In genomic region chr12:31722580-31722979, GRCh38 we compare ENCODE assay signal across 19 cellular contexts. TPM values are rescaled to one million over a fixed set of nuclear protein-coding genes. Genes with fewer than 3 reads are reported as not detected.
DNase-seq lines count a peak whose midpoint lies in the region; ATAC-seq and TF ChIP-seq lines count a peak whose summit lies in the region.
"Had no signal": no experiment of that assay in that cellular context is flagged by ENCODE, and none has a peak within 500 bp of the region (broad histone marks: within the 10 kb centered on the region; RNA-seq: fewer than 3 reads in every experiment).

No MANE protein-coding gene starts in this region.

- DNase-seq in CD8-positive, alpha-beta memory T cell: no peak
- DNase-seq in Peyer's patch (no peak), endothelial cell (ENCODE audit: low spot score) (no peak), MV-4-11 (lab: John Stamatoyannopoulos, UW) (no peak), occipital lobe (lab: John Stamatoyannopoulos, UW) (no peak), testis (no peak)
- DNase-seq in stimulated activated effector memory CD8-positive, alpha-beta T cell treated with anti-CD3 and anti-CD28 coated beads, Interleukin-12 subunit alpha, Interleukin-12 subunit beta, amount 100 ng/mL, for 72 hours (ENCODE audit: low spot score in 2 of 2): no peak
- DNase-seq: activated CD4-positive, alpha-beta T cell treated with anti-CD3 and anti-CD28 coated beads for 4 hours; amygdala; Calu3; EL; NCI-H2107; NCI-H524; ovary; right cardiac atrium; SHP77 had no signal

- H3K27me3 Mint-ChIP-seq in CD8-positive, alpha-beta memory T cell: peaks cover 0 to 2% of the 10 kb centered on the region in 2 donors
- peaks cover 2% of the 10 kb centered on the region for H3K27me3 Mint-ChIP-seq in endothelial cell (ENCODE audit: unreplicated experiment)
- H3K27me3 Mint-ChIP-seq: type B pancreatic cell had no signal

- CTCF ChIA-PET in CD8-positive, alpha-beta memory T cell (lab: Charles Lee): interaction anchor here (0.6 to 1.7 kb wide), 4 partner anchors 10 to 236 kb away, joined by 3 to 5 read pairs (median 3); no protein-coding TSS in a partner anchor

- POLR2A ChIA-PET in CD8-positive, alpha-beta memory T cell (lab: Charles Lee): interaction anchor here (0.6 to 1.7 kb wide), 6 partner anchors 20 to 278 kb away, joined by 3 to 6 read pairs (median 3); partner anchors contain the start of gene RESF1

- H3K4me3 Mint-ChIP-seq in CD8-positive, alpha-beta memory T cell: peak overlapping the region; percentile 19 to 86 (median 77)
- H3K4me3 Mint-ChIP-seq in endothelial cell (ENCODE audit: unreplicated experiment): peak overlapping the region; percentile 21
- H3K4me3 Mint-ChIP-seq in stimulated activated effector memory CD8-positive, alpha-beta T cell treated with anti-CD3 and anti-CD28 coated beads, Interleukin-12 subunit alpha, Interleukin-12 subunit beta, amount 100 ng/mL, for 72 hours: peak overlapping the region; percentile 51
- H3K4me3 Mint-ChIP-seq: type B pancreatic cell had no signal

- no peak for ATAC-seq in stimulated activated effector memory CD8-positive, alpha-beta T cell treated with anti-CD3 and anti-CD28 coated beads, Interleukin-12 subunit alpha, Interleukin-12 subunit beta, amount 100 ng/mL, for 72 hours
- ATAC-seq: HCT116 had no signal

- no peaks in the 10 kb centered on the region for H3K36me3 ChIP-seq in CD8-positive, alpha-beta memory T cell (ENCODE audit: insufficient read depth, low read length)
- peaks cover 0 to 3% (median 0%) of the 10 kb centered on the region in 3 donors for H3K36me3 ChIP-seq in Peyer's patch
- no peaks in the 10 kb centered on the region for H3K36me3 ChIP-seq in testis (ENCODE audit: low read depth, missing control alignments)
- H3K36me3 ChIP-seq: ovary had no signal

- peak overlapping the region; percentile 3 for H3K4me3 ChIP-seq in CD8-positive, alpha-beta memory T cell (ENCODE audit: low read length)
- no peak overlapping the region for H3K4me3 ChIP-seq in Peyer's patch
- H3K4me3 ChIP-seq in testis: no peak overlapping the region
- H3K4me3 ChIP-seq: lung, ovary had no signal

- H3K9me3 Mint-ChIP-seq in CD8-positive, alpha-beta memory T cell: no peaks in the 10 kb centered on the region
- H3K9me3 Mint-ChIP-seq in endothelial cell (ENCODE audit: unreplicated experiment): no peaks in the 10 kb centered on the region
- no peaks in the 10 kb centered on the region for H3K9me3 Mint-ChIP-seq in stimulated activated effector memory CD8-positive, alpha-beta T cell treated with anti-CD3 and anti-CD28 coated beads, Interleukin-12 subunit alpha, Interleukin-12 subunit beta, amount 100 ng/mL, for 72 hours

- H3K27ac ChIP-seq in CD8-positive, alpha-beta memory T cell (ENCODE audit: low read depth, low read length): peak overlapping the region; percentile 0
- H3K27ac ChIP-seq in Peyer's patch: peak overlapping the region in 3 of 4 donors; percentile 1 to 58 (median 46)
- no peak overlapping the region for H3K27ac ChIP-seq in testis
- H3K27ac ChIP-seq: ovary had no signal

- H3K27me3 ChIP-seq in CD8-positive, alpha-beta memory T cell (ENCODE audit: insufficient read depth, low read length, poor library complexity, severe bottlenecking): no peaks in the 10 kb centered on the region
- H3K27me3 ChIP-seq in Peyer's patch: no peaks in the 10 kb centered on the region
- H3K27me3 ChIP-seq in testis: no peaks in the 10 kb centered on the region
- H3K27me3 ChIP-seq: ovary had no signal

- H3K4me1 ChIP-seq in CD8-positive, alpha-beta memory T cell (ENCODE audit: insufficient read depth, low read length): peaks cover 44% of the 10 kb centered on the region
- peaks cover 0 to 6% (median 1%) of the 10 kb centered on the region in 4 donors for H3K4me1 ChIP-seq in Peyer's patch
- H3K4me1 ChIP-seq in testis: peaks cover 3% of the 10 kb centered on the region

- WGBS in testis, 2 donors: 91 to 100% methylated on average over 2 of the region's 2 CpGs

- peaks cover 59 to 88% (median 79%) of the 10 kb centered on the region in 3 donors for H3K4me1 Mint-ChIP-seq in CD8-positive, alpha-beta memory T cell
- H3K4me1 Mint-ChIP-seq in endothelial cell (ENCODE audit: unreplicated experiment): peaks cover 6% of the 10 kb centered on the region
- peaks cover 42% of the 10 kb centered on the region for H3K4me1 Mint-ChIP-seq in stimulated activated effector memory CD8-positive, alpha-beta T cell treated with anti-CD3 and anti-CD28 coated beads, Interleukin-12 subunit alpha, Interleukin-12 subunit beta, amount 100 ng/mL, for 72 hours

- intact Hi-C loops in testis (cut with DNase I; ENCODE audit: low total_unique reads): no loop called here

- no peaks in the 10 kb centered on the region for H3K9me3 ChIP-seq in CD8-positive, alpha-beta memory T cell (ENCODE audit: low read length)
- H3K9me3 ChIP-seq in Peyer's patch (no peaks in the 10 kb centered on the region), testis (no peaks in the 10 kb centered on the region)

- H3K36me3 Mint-ChIP-seq in CD8-positive, alpha-beta memory T cell: peaks cover 14 to 20% (median 16%) of the 10 kb centered on the region in 3 donors
- peaks cover 16% of the 10 kb centered on the region for H3K36me3 Mint-ChIP-seq in endothelial cell (ENCODE audit: low read depth, unreplicated experiment)
- peaks cover 7% of the 10 kb centered on the region for H3K36me3 Mint-ChIP-seq in stimulated activated effector memory CD8-positive, alpha-beta T cell treated with anti-CD3 and anti-CD28 coated beads, Interleukin-12 subunit alpha, Interleukin-12 subunit beta, amount 100 ng/mL, for 72 hours

- TF ChIP-seq POLR2A in Peyer's patch (IDR thresholded peaks at IDR 0.05) (no peak), testis (IDR thresholded peaks at IDR 0.05) (no peak)

- peak overlapping the region; percentile 87 to 97 (median 92) for H3K27ac Mint-ChIP-seq in CD8-positive, alpha-beta memory T cell
- H3K27ac Mint-ChIP-seq in endothelial cell (ENCODE audit: unreplicated experiment): no peak overlapping the region
- no peak overlapping the region for H3K27ac Mint-ChIP-seq in stimulated activated effector memory CD8-positive, alpha-beta T cell treated with anti-CD3 and anti-CD28 coated beads, Interleukin-12 subunit alpha, Interleukin-12 subunit beta, amount 100 ng/mL, for 72 hours
- H3K27ac Mint-ChIP-seq: type B pancreatic cell had no signal

- TF ChIP-seq CTCF in Peyer's patch (IDR thresholded peaks at IDR 0.05): no peak
- TF ChIP-seq CTCF in endothelial cell (IDR thresholded peaks at IDR 0.05; ENCODE audit: unreplicated experiment): no peak
- TF ChIP-seq CTCF in testis (IDR thresholded peaks at IDR 0.05): no peak

RNA-seq across cellular contexts. Expression of gene AMN1, which starts 6.2 kb away (rescaled TPM):
- 1 to 10 TPM; 2.6 to 3.8 TPM for total RNA-seq in CD8-positive, alpha-beta memory T cell
- polyA plus RNA-seq in CD8-positive, alpha-beta memory T cell: 10.9 TPM
- total RNA-seq in Peyer's patch: 10 to 100 TPM in 1 of 4 donors, 1 to 10 TPM in 2, under 1 TPM in 1; 0.95 to 21.5 (median 6.4) TPM
- 5.6 TPM for total RNA-seq in endothelial cell (ENCODE audit: unreplicated experiment)
- total RNA-seq in occipital lobe: 94.1 TPM
- 10 to 100 TPM; 44.9 to 51.1 TPM for total RNA-seq in testis
- 127 TPM for polyA plus RNA-seq in testis (ENCODE audit: insufficient read depth, low read depth, low replicate concordance)

Comparison
In these comparisons a context has a peak if more than half of its experiments do, and no peak if none do; other contexts are left out.
1. H3K27ac ChIP-seq: peak in CD8-positive, alpha-beta memory T cell (single experiment) and Peyer's patch (3 of 4); none in testis (0 of 2).
2. H3K27ac Mint-ChIP-seq: peak in CD8-positive, alpha-beta memory T cell (8 of 8); none in endothelial cell (single experiment) and stimulated activated effector memory CD8-positive, alpha-beta T cell treated with anti-CD3 and anti-CD28 coated beads, Interleukin-12 subunit alpha, Interleukin-12 subunit beta, amount 100 ng/mL, for 72 hours (single experiment).
3. H3K4me3 Mint-ChIP-seq: peak in every context shown above with its lines; median percentile 77 in CD8-positive, alpha-beta memory T cell; 51 in stimulated activated effector memory CD8-positive, alpha-beta T cell treated with anti-CD3 and anti-CD28 coated beads, Interleukin-12 subunit alpha, Interleukin-12 subunit beta, amount 100 ng/mL, for 72 hours; 21 in endothelial cell.